In genomic region chr12:49784756-49785409, GRCh38 we compare ENCODE assay signal across 21 cellular contexts. TPM values are rescaled to one million over a fixed set of nuclear protein-coding genes. Genes with fewer than 3 reads are reported as not detected.
DNase-seq lines count a peak whose midpoint lies in the region; ATAC-seq and TF ChIP-seq lines count a peak whose summit lies in the region.
"Had no signal": no experiment of that assay in that cellular context is flagged by ENCODE, and none has a peak within 500 bp of the region (broad histone marks: within the 10 kb centered on the region; RNA-seq: fewer than 3 reads in every experiment).

No MANE protein-coding gene starts in this region.

- H3K36me3 ChIP-seq in breast epithelium (no peaks in the 10 kb centered on the region), subcutaneous abdominal adipose tissue (ENCODE audit: control insufficient read depth in 5 of 5, insufficient read depth in 5 of 5, low read length in 5 of 5) (peaks cover 0 to 5% (median 4%) of the 10 kb centered on the region in 5 donors), testis (ENCODE audit: low read depth, missing control alignments) (no peaks in the 10 kb centered on the region)

- CTCF ChIA-PET in MCF 10A (lab: Yijun Ruan, JAX): interaction anchor here (0.9 to 1.1 kb wide), 2 partner anchors 14 to 286 kb away, joined by 3 to 5 read pairs; no protein-coding TSS in a partner anchor

- H3K27me3 Mint-ChIP-seq in MCF 10A (ENCODE audit: insufficient read depth, unreplicated experiment): peaks cover 31% of the 10 kb centered on the region

- intact Hi-C loops in MCF 10A (cut with micrococcal nuclease) (no loop called here), breast epithelium (cut with DNase I; ENCODE audit: low total_unique reads) (no loop called here), testis (cut with DNase I; ENCODE audit: low total_unique reads) (no loop called here)

- no peak overlapping the region for H3K9ac ChIP-seq in subcutaneous abdominal adipose tissue (ENCODE audit: low read length in 5 of 5)

- H3K4me1 ChIP-seq in breast epithelium (no peaks in the 10 kb centered on the region), subcutaneous abdominal adipose tissue (ENCODE audit: control insufficient read depth in 5 of 5, insufficient read depth in 5 of 5, low read length in 5 of 5) (peaks cover 2 to 20% (median 16%) of the 10 kb centered on the region in 5 donors), testis (peaks cover 13% of the 10 kb centered on the region)

- DNase-seq in MCF 10A (ENCODE audit: unreplicated experiment): peak; percentile 18
- no peak for DNase-seq in breast epithelium (ENCODE audit: low spot score in 2 of 2)
- DNase-seq in fibroblast of the aortic adventitia (ENCODE audit: low read depth): peak; percentile 48
- no peak for DNase-seq in stimulated activated naive CD4-positive, alpha-beta T cell (lab: John Stamatoyannopoulos, UW)
- DNase-seq in hypothalamus (lab: John Stamatoyannopoulos, UW): no peak
- DNase-seq in testis: no peak
- DNase-seq: activated CD4-positive, alpha-beta T cell treated with anti-CD3 and anti-CD28 coated beads, Interleukin-2, amount 10 ng/mL, durations not matched to agents 7 days and 5 days; activated naive CD8-positive, alpha-beta T cell treated with anti-CD3 and anti-CD28 coated beads for 36 hours; activated T-cell treated with anti-CD3 and anti-CD28 coated beads, Interleukin-2, amount 50 U/mL, for 1 hour; endodermal cell; GDM1; mesendoderm; NCI-H1694; NCI-H446 treated with DMSO at 0.1 percent for 48 hours; stimulated activated CD4-positive, alpha-beta T cell treated with anti-CD3 and anti-CD28 coated beads, Interleukin-4, amount 100 ng/mL, for 4 hours had no signal

- no peaks in the 10 kb centered on the region for H3K4me1 Mint-ChIP-seq in MCF 10A (ENCODE audit: insufficient read depth, unreplicated experiment)
- H3K4me1 Mint-ChIP-seq: activated CD4-positive, alpha-beta T cell treated with anti-CD3 and anti-CD28 coated beads, Interleukin-2, amount 10 ng/mL, durations not matched to agents 7 days and 5 days; activated naive CD8-positive, alpha-beta T cell treated with anti-CD3 and anti-CD28 coated beads for 36 hours; CD8-positive, alpha-beta memory T cell; central memory CD8-positive, alpha-beta T cell; endodermal cell had no signal

- H3K4me3 Mint-ChIP-seq in MCF 10A (ENCODE audit: unreplicated experiment): no peak overlapping the region
- H3K4me3 Mint-ChIP-seq: activated CD4-positive, alpha-beta T cell treated with anti-CD3 and anti-CD28 coated beads, Interleukin-2, amount 10 ng/mL, durations not matched to agents 7 days and 5 days; activated naive CD8-positive, alpha-beta T cell treated with anti-CD3 and anti-CD28 coated beads for 36 hours; CD8-positive, alpha-beta memory T cell; central memory CD8-positive, alpha-beta T cell; endodermal cell; neural crest cell had no signal

- H3K27me3 ChIP-seq in breast epithelium: no peaks in the 10 kb centered on the region
- no peaks in the 10 kb centered on the region for H3K27me3 ChIP-seq in subcutaneous abdominal adipose tissue (ENCODE audit: control insufficient read depth in 5 of 5, insufficient read depth in 4 of 5, low read length in 5 of 5)
- H3K27me3 ChIP-seq in testis: no peaks in the 10 kb centered on the region
- H3K27me3 ChIP-seq: tibial nerve had no signal

- no peak overlapping the region for H3K27ac Mint-ChIP-seq in MCF 10A (ENCODE audit: low read depth, unreplicated experiment)
- H3K27ac Mint-ChIP-seq: activated CD4-positive, alpha-beta T cell treated with anti-CD3 and anti-CD28 coated beads, Interleukin-2, amount 10 ng/mL, durations not matched to agents 7 days and 5 days; activated naive CD8-positive, alpha-beta T cell treated with anti-CD3 and anti-CD28 coated beads for 36 hours; endodermal cell had no signal

- ATAC-seq in SK-N-SH treated with all-trans-retinoic acid at 6 μM for 48 hours: peak; percentile 44

- no peaks in the 10 kb centered on the region for H3K9me3 Mint-ChIP-seq in MCF 10A (ENCODE audit: unreplicated experiment)
- H3K9me3 Mint-ChIP-seq: activated naive CD8-positive, alpha-beta T cell treated with anti-CD3 and anti-CD28 coated beads for 36 hours had no signal

- TF ChIP-seq POLR2A in breast epithelium (IDR thresholded peaks at IDR 0.05): no peak
- no peak for TF ChIP-seq POLR2A in testis (IDR thresholded peaks at IDR 0.05)

- no peak for TF ChIP-seq CTCF in MCF 10A (IDR thresholded peaks at IDR 0.05; ENCODE audit: unreplicated experiment)
- no peak for TF ChIP-seq CTCF in breast epithelium (IDR thresholded peaks at IDR 0.05)
- TF ChIP-seq CTCF in fibroblast of the aortic adventitia (IDR thresholded peaks at IDR 0.05; ENCODE audit: insufficient read depth, low read length): no peak
- TF ChIP-seq CTCF in testis (IDR thresholded peaks at IDR 0.05): no peak

- H3K27ac ChIP-seq in breast epithelium (no peak overlapping the region), subcutaneous abdominal adipose tissue (ENCODE audit: low read depth, low read length) (peak overlapping the region; percentile 31), testis (no peak overlapping the region)

- peaks cover 7% of the 10 kb centered on the region for H3K36me3 Mint-ChIP-seq in MCF 10A (ENCODE audit: insufficient read depth, unreplicated experiment)
- H3K36me3 Mint-ChIP-seq: activated naive CD8-positive, alpha-beta T cell treated with anti-CD3 and anti-CD28 coated beads for 36 hours had no signal

- WGBS in testis, 2 donors: 94% methylated on average over 4 of the region's 4 CpGs

- H3K9me3 ChIP-seq in breast epithelium (no peaks in the 10 kb centered on the region), subcutaneous abdominal adipose tissue (ENCODE audit: control insufficient read depth in 5 of 5, low read length in 5 of 5) (peaks cover 0 to 3% (median 0%) of the 10 kb centered on the region in 5 donors), testis (no peaks in the 10 kb centered on the region)

- POLR2A ChIA-PET in MCF 10A (lab: Yijun Ruan, JAX): interaction anchor here (0.5 to 1.0 kb wide), 2 partner anchors 58 to 83 kb away, joined by 3 read pairs; partner anchors contain the start of gene BCDIN3D

- H3K4me3 ChIP-seq in breast epithelium: no peak overlapping the region
- no peak overlapping the region for H3K4me3 ChIP-seq in fibroblast of the aortic adventitia (ENCODE audit: low read depth, low read length)
- H3K4me3 ChIP-seq in subcutaneous abdominal adipose tissue (ENCODE audit: low read depth in 1 of 5, low read length in 5 of 5): no peak overlapping the region
- no peak overlapping the region for H3K4me3 ChIP-seq in testis
- H3K4me3 ChIP-seq: tibial nerve had no signal

- no TSS peak for BruUV-seq in MCF 10A (replicated peaks; lab: Mats Ljungman, UMichigan)

TF ChIP-seq in SK-N-SH treated with all-trans-retinoic acid at 6 μM for 48 hours, 23 proteins besides CTCF, POLR2A, EP300 and RAD21:
- TF ChIP-seq RARB (CRISPR knock-in tag; IDR thresholded peaks at IDR 0.05): no peak

RNA-seq across cellular contexts. Expression of gene NCKAP5L, which starts 43.3 kb away (rescaled TPM):
- total RNA-seq in MCF 10A (2022) (19.9 and 23.1 TPM in 2 replicates), breast epithelium (10 to 100 TPM; 11.4 to 15.8 (median 12.1) TPM), fibroblast of the aortic adventitia (ENCODE audit: low replicate concordance) (21.6 and 27.9 TPM in 2 replicates), testis (10 to 100 TPM; 63.5 to 79.7 TPM)
- polyA plus RNA-seq in testis (ENCODE audit: insufficient read depth, low read depth, low replicate concordance): 22.0 TPM

RNA-seq across cellular contexts. Expression of gene TMBIM6, which starts 43.5 kb away (rescaled TPM):
- 517 and 606 TPM in 2 replicates for total RNA-seq in MCF 10A (2022)
- 100 to 1,000 TPM; 364 to 620 (median 409) TPM for total RNA-seq in breast epithelium
- total RNA-seq in fibroblast of the aortic adventitia (ENCODE audit: low replicate concordance): 238 and 564 TPM in 2 replicates
- 100 to 1,000 TPM; 407 to 440 TPM for total RNA-seq in testis
- 618 TPM for polyA plus RNA-seq in testis (ENCODE audit: insufficient read depth, low read depth, low replicate concordance)

RNA-seq across cellular contexts. Expression of gene BCDIN3D, which starts 58.0 kb away (rescaled TPM):
- total RNA-seq in MCF 10A (2022): 6.2 and 8.2 TPM in 2 replicates
- 1 to 10 TPM; 2.2 to 6.0 (median 3.9) TPM for total RNA-seq in breast epithelium
- total RNA-seq in fibroblast of the aortic adventitia (ENCODE audit: low replicate concordance): 0.82 and 4.5 TPM in 2 replicates
- 1 to 10 TPM; 5.1 to 5.8 TPM for total RNA-seq in testis
- polyA plus RNA-seq in testis (ENCODE audit: insufficient read depth, low read depth, low replicate concordance): 4.9 TPM

Comparison
In these comparisons a context has a peak if more than half of its experiments do, and no peak if none do; other contexts are left out.
1. DNase-seq: peak in MCF 10A (single experiment) and fibroblast of the aortic adventitia (single experiment); none in breast epithelium (0 of 2), stimulated activated naive CD4-positive, alpha-beta T cell (0 of 6), hypothalamus (0 of 51) and testis (single experiment).